In the genomic region with DNA sequence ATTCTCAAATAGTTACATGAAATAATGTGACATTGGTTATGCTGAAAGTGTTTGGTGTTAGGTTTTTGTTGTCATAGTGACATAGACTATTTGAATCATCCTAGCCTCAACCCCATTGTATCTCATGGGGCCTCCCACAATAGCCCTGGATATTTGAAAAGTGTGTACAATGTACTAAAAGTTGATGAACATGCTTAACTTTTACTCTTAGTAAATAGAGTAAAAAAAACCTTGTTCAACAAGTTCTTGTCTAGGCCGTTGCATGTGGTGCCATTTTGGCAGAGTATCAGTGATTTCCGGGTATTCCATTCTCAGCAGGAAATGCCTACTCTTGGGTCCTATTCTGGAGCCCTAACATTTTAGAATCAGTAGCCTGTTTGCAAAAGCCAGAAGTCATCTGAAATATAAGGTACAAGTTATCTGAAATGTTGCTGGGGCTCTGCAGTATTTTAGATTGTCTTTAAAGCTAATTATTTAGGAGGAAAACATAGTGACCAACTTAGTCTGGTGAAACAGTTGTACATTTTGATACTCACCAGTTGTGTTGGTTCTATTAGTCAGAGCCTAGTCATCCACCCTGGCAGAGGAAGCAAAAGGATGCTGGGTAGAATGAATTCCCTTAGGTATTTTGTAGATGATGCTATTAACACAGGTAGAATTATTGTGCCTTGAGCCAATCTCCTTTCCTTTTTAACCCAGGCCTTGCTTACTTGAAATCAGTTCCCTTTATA, we compare ENCODE assay signal across 8 cellular contexts.
DNase-seq lines count a peak whose midpoint lies in the region; ATAC-seq and TF ChIP-seq lines count a peak whose summit lies in the region.

No MANE protein-coding gene starts in this region.

- no peak overlapping the region for H3K27ac Mint-ChIP-seq in endodermal cell

- H3K79me2 ChIP-seq in MM.1S (ENCODE audit: low read length), result no peaks in the 10 kb centered on the region

- no peak overlapping the region for H2AFZ ChIP-seq in MM.1S (ENCODE audit: low read length)

- peak; percentile 67 for DNase-seq in AG20443 (ENCODE audit: low spot score)
- peak; percentile 11 for DNase-seq in HK-2 (ENCODE audit: unreplicated experiment)
- DNase-seq in adipocyte (ENCODE audit: low read depth), result peak; percentile 61
- no peak for DNase-seq in lung (ENCODE audit: low spot score)
- DNase-seq in MM.1S, result no peak
- DNase-seq in endodermal cell, result no peak
- no peak for DNase-seq in activated CD4-positive, alpha-beta T cell treated with anti-CD3 and anti-CD28 coated beads for 4 hours

- TF ChIP-seq CTCF in lung (IDR thresholded peaks at IDR 0.05; ENCODE audit: control extremely low read depth, extremely low read depth), result no peak
- no peak for TF ChIP-seq CTCF in MM.1S (IDR thresholded peaks at IDR 0.05; ENCODE audit: low read length)
- TF ChIP-seq CTCF in endodermal cell (conservative IDR thresholded peaks at IDR 0.05), result no peak

- H3K9me3 ChIP-seq in adipocyte (ENCODE audit: control insufficient read depth, low read length), result no peaks in the 10 kb centered on the region
- H3K9me3 ChIP-seq in lung (ENCODE audit: control insufficient read depth in 2 of 2, insufficient read depth in 1 of 2, low read length in 1 of 2), result peaks cover 0 to 2% of the 10 kb centered on the region in 2 donors
- no peaks in the 10 kb centered on the region for H3K9me3 ChIP-seq in MM.1S (replicated peaks; ENCODE audit: insufficient read depth, low read length)
- H3K9me3 ChIP-seq in endodermal cell (ENCODE audit: control insufficient read depth, low read length), result no peaks in the 10 kb centered on the region

- H4K20me1 ChIP-seq in MM.1S (ENCODE audit: insufficient read depth, low read length), result no peaks in the 10 kb centered on the region

- H3F3A ChIP-seq in MM.1S (ENCODE audit: insufficient read depth, low read length), result no peaks in the 10 kb centered on the region

- H3K36me3 Mint-ChIP-seq in endodermal cell (ENCODE audit: low read depth), result no peaks in the 10 kb centered on the region

- no peaks in the 10 kb centered on the region for H3K27me3 ChIP-seq in adipocyte (replicated peaks; ENCODE audit: control insufficient read depth, insufficient read depth, low read length)
- H3K27me3 ChIP-seq in lung (ENCODE audit: control insufficient read depth, insufficient read depth), result no peaks in the 10 kb centered on the region
- H3K27me3 ChIP-seq in MM.1S (replicated peaks; ENCODE audit: insufficient read depth, low read length), result no peaks in the 10 kb centered on the region
- H3K27me3 ChIP-seq in endodermal cell (ENCODE audit: control insufficient read depth, insufficient read depth, low read length, poor library complexity, severe bottlenecking), result no peaks in the 10 kb centered on the region

- ATAC-seq in lung (ENCODE audit: insufficient read depth, low FRiP score) (peak; percentile 68), HG02938 (IDR thresholded peaks at IDR 0.05; ENCODE audit: unreplicated experiment) (no peak)

- no peaks in the 10 kb centered on the region for H3K9me2 ChIP-seq in MM.1S (replicated peaks; ENCODE audit: insufficient read depth, low read length)

- no peak overlapping the region for H3K4me2 ChIP-seq in MM.1S (ENCODE audit: low read depth, low read length)

- WGBS in lung, 2 donors, result 8 to 20% methylated on average over 2 of the region's 2 CpGs
- WGBS in endodermal cell (ENCODE audit: insufficient coverage in 1 of 2, insufficient read length in 1 of 2), 2 experiments, result 86 to 96% methylated on average over 1 to 2 of the region's 2 CpGs

- H3K4me3 ChIP-seq in adipocyte (ENCODE audit: low read length) (peak overlapping the region; percentile 42), lung (no peak overlapping the region), MM.1S (ENCODE audit: low read length) (no peak overlapping the region), endodermal cell (ENCODE audit: low read length) (no peak overlapping the region)

- H3K4me1 ChIP-seq in adipocyte (ENCODE audit: control insufficient read depth, insufficient read depth, low read length) (peaks cover 40% of the 10 kb centered on the region), lung (ENCODE audit: control insufficient read depth in 2 of 2, insufficient read depth in 2 of 2, low read length in 2 of 2) (peaks cover 1 to 13% of the 10 kb centered on the region in 2 donors), MM.1S (ENCODE audit: low read length) (no peaks in the 10 kb centered on the region), endodermal cell (ENCODE audit: control insufficient read depth, insufficient read depth, low read length) (peaks cover 5% of the 10 kb centered on the region)

- H3K4me1 Mint-ChIP-seq in endodermal cell, result peaks cover 18% of the 10 kb centered on the region

- peaks cover 32% of the 10 kb centered on the region for H3K36me3 ChIP-seq in adipocyte (ENCODE audit: control insufficient read depth, insufficient read depth, low read length, severe bottlenecking)
- peaks cover 0 to 3% of the 10 kb centered on the region in 2 donors for H3K36me3 ChIP-seq in lung (ENCODE audit: control insufficient read depth in 2 of 2, insufficient read depth in 2 of 2, low read length in 2 of 2)
- H3K36me3 ChIP-seq in MM.1S (replicated peaks; ENCODE audit: insufficient read depth, low read length), result no peaks in the 10 kb centered on the region
- H3K36me3 ChIP-seq in endodermal cell (ENCODE audit: control insufficient read depth, insufficient read depth, low read length), result no peaks in the 10 kb centered on the region

- H3K27me3 Mint-ChIP-seq in endodermal cell (ENCODE audit: insufficient read depth), result no peaks in the 10 kb centered on the region

- peak overlapping the region; percentile 57 for H3K9ac ChIP-seq in adipocyte (ENCODE audit: low read length)
- H3K9ac ChIP-seq in MM.1S (ENCODE audit: low read length), result no peak overlapping the region
- no peak overlapping the region for H3K9ac ChIP-seq in endodermal cell (ENCODE audit: extremely low read depth, low read length, poor library complexity, severe bottlenecking)

- no peaks in the 10 kb centered on the region for H3K9me3 Mint-ChIP-seq in endodermal cell

- H3K4me3 Mint-ChIP-seq in endodermal cell, result no peak overlapping the region

- H3K27ac ChIP-seq in lung (ENCODE audit: low read depth in 1 of 2, low read length in 1 of 2), result peak overlapping the region in 1 of 2 donors; percentile 77
- H3K27ac ChIP-seq in MM.1S (ENCODE audit: low read length), result no peak overlapping the region
- H3K27ac ChIP-seq in endodermal cell (ENCODE audit: low read depth, low read length), result no peak overlapping the region

Comparison
In these comparisons a context has a peak if more than half of its experiments do, and no peak if none do; other contexts are left out.
1. DNase-seq: peak in AG20443 (single experiment), HK-2 (single experiment) and adipocyte (single experiment); none in lung (single experiment), MM.1S (single experiment), endodermal cell (single experiment) and activated CD4-positive, alpha-beta T cell treated with anti-CD3 and anti-CD28 coated beads for 4 hours (0 of 2).